10 cellular contexts compared by ENCODE assay signal in the genomic region with DNA sequence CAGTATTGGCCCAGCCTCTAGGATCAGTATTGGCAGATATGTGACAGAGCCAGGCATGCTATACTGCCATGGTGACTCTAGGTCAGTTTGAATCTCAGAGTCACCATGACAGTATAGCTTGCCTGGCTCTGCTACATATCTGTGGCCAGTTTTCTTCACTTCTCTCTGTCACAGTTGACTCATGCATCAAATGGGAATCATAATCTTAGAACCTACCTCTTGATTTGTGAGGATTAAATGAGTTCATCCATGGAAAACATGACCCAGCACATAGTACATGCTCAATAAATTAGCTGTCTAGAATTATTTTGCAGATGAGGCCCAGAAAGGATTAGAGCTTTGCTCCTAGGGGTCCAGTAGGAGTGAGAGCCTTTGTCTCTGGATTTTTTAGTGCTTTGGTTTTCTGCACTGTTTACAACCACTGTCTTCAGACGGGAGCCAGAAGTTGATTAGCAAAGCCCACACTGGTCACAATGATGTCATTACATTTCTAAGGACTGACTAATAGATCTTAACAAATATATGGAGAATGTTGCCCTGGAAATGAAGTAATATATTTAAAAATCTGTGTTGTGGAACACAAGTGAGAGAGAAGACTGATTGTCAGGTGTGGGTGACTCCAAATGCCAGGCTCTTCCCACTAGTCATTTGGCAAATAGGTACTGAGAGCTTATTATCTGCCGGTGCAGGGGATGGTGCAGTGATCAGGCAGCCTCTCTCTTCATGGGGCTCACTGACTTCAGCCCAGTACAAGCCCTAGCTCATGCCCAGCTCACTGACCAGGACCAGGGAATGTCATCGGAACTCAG.
DNase-seq lines count a peak whose midpoint lies in the region; ATAC-seq, FAIRE-seq and TF ChIP-seq lines count a peak whose summit lies in the region.
"Had no signal": no experiment of that assay in that cellular context is flagged by ENCODE, and none has a peak within 500 bp of the region (broad histone marks: within the 10 kb centered on the region; RNA-seq: fewer than 3 reads in every experiment).

No MANE protein-coding gene starts in this region.

- TF ChIP-seq POLR2A in uterus (IDR thresholded peaks at IDR 0.05) = no peak

- H3K9me3 ChIP-seq in colonic mucosa (no peaks in the 10 kb centered on the region), left lung (no peaks in the 10 kb centered on the region), uterus (no peaks in the 10 kb centered on the region)

- H3K36me3 ChIP-seq in colonic mucosa (no peaks in the 10 kb centered on the region), left lung (no peaks in the 10 kb centered on the region), uterus (no peaks in the 10 kb centered on the region)

- no peak overlapping the region for H3K9ac ChIP-seq in colonic mucosa (ENCODE audit: low read depth in 2 of 2, low read length in 2 of 2)

- H3K4me1 ChIP-seq in colonic mucosa (no peaks in the 10 kb centered on the region), left lung (no peaks in the 10 kb centered on the region), uterus (no peaks in the 10 kb centered on the region)

- TF ChIP-seq CTCF in colonic mucosa (IDR thresholded peaks at IDR 0.05) (no peak), left lung (IDR thresholded peaks at IDR 0.05) (no peak), uterus (IDR thresholded peaks at IDR 0.05) (no peak)

- DNase-seq in Right ventricle myocardium inferior (ENCODE audit: missing footprints) = no peak
- DNase-seq in cardiac septum (ENCODE audit: low spot score) = no peak
- no peak for DNase-seq in colonic mucosa
- DNase-seq in left lung = no peak
- peak in 1 of 2 donors; percentile 35 for DNase-seq in uterus
- DNase-seq in frontal cortex (ENCODE audit: low spot score in 2 of 2) = no peak
- no peak for DNase-seq in activated gamma-delta T cell treated with Interleukin-2 at 50 U/mL for 16 hours
- no peak for DNase-seq in activated CD8-positive, alpha-beta memory T cell treated with anti-CD3 and anti-CD28 coated beads, Interleukin-2, amount 50 U/mL, for 48 hours
- DNase-seq: NCI-H1694 had no signal

- intact Hi-C loops in Right ventricle myocardium inferior (cut with DNase I) = no loop called here
- intact Hi-C loops in cardiac septum (cut with DNase I) = loop anchor here (5.0 kb wide), 1 partner anchor 123 kb away; no protein-coding TSS in a partner anchor
- intact Hi-C loops in colonic mucosa (cut with DNase I) = no loop called here
- intact Hi-C loops in left lung (cut with DNase I) = no loop called here
- intact Hi-C loops in uterus (cut with DNase I; ENCODE audit: low total_unique reads) = no loop called here

- H3K27ac ChIP-seq in colonic mucosa (peak overlapping the region; percentile 24), left lung (peak overlapping the region; percentile 18 to 53), uterus (peak overlapping the region; percentile 73 to 84)

- H3K4me3 ChIP-seq in colonic mucosa (no peak overlapping the region), left lung (no peak overlapping the region), uterus (no peak overlapping the region)

- H3K27me3 ChIP-seq in colonic mucosa (no peaks in the 10 kb centered on the region), left lung (no peaks in the 10 kb centered on the region), uterus (no peaks in the 10 kb centered on the region)

- FAIRE-seq in frontal cortex (lab: Jason Lieb, UNC) = no peak
- FAIRE-seq: TTC549 had no signal

- peak; percentile 45 for ATAC-seq in Right ventricle myocardium inferior
- ATAC-seq in left lung = peak; percentile 68

Comparison
In these comparisons a context has a peak if more than half of its experiments do, and no peak if none do; other contexts are left out.
1. H3K27ac ChIP-seq: peak in every context shown above with its lines; median percentile 78 in uterus; 36 in left lung; 24 in colonic mucosa.